Comparison of ENCODE assay signal across 20 cellular contexts in genomic region chr7:39299695-39300094, GRCh38.
DNase-seq lines count a peak whose midpoint lies in the region; ATAC-seq and TF ChIP-seq lines count a peak whose summit lies in the region.
"Had no signal": no experiment of that assay in that cellular context is flagged by ENCODE, and none has a peak within 500 bp of the region (broad histone marks: within the 10 kb centered on the region; RNA-seq: fewer than 3 reads in every experiment).

No MANE protein-coding gene starts in this region.

- no peaks in the 10 kb centered on the region for H3K27me3 ChIP-seq in mesenchymal stem cell (ENCODE audit: control insufficient read depth in 1 of 2, insufficient read depth in 1 of 2, low read length in 2 of 2)
- H3K27me3 ChIP-seq: BLaER1 had no signal

- H3K27ac Mint-ChIP-seq in T-helper 17 cell: no peak overlapping the region
- H3K27ac Mint-ChIP-seq: CD8-positive, alpha-beta T cell had no signal

- peaks cover 13% of the 10 kb centered on the region for H3K27me3 Mint-ChIP-seq in activated T-cell treated with anti-CD3 and anti-CD28 coated beads, Interleukin-2, amount 50 U/mL, for 4 hours (ENCODE audit: low read depth)
- peaks cover 11% of the 10 kb centered on the region for H3K27me3 Mint-ChIP-seq in T-helper 17 cell

- H3K9me3 ChIP-seq in mesenchymal stem cell (ENCODE audit: control insufficient read depth, low read length) (peaks cover 7% of the 10 kb centered on the region), T-helper 17 cell (ENCODE audit: control insufficient read depth, low read length, poor library complexity, severe bottlenecking) (no peaks in the 10 kb centered on the region)
- H3K9me3 ChIP-seq: BLaER1 had no signal

- H3K18ac ChIP-seq in mesenchymal stem cell (ENCODE audit: low read depth in 1 of 2, low read length in 2 of 2): no peak overlapping the region

- no peak overlapping the region for H3K14ac ChIP-seq in mesenchymal stem cell (ENCODE audit: low read length in 2 of 2)

- WGBS in mesenchymal stem cell: 69% methylated on average over 6 of the region's 6 CpGs

- H3K27ac ChIP-seq in VCaP (peak overlapping the region; percentile 61), mesenchymal stem cell (ENCODE audit: low read length, poor library complexity, severe bottlenecking) (no peak overlapping the region)
- H3K27ac ChIP-seq: BLaER1, HL-60, RWPE1 had no signal

- H3K36me3 ChIP-seq in mesenchymal stem cell (ENCODE audit: control insufficient read depth in 1 of 2, insufficient read depth in 2 of 2, low read depth in 1 of 2, low read length in 2 of 2): no peaks in the 10 kb centered on the region
- H3K36me3 ChIP-seq: BLaER1 had no signal

- no peaks in the 10 kb centered on the region for H3K79me1 ChIP-seq in mesenchymal stem cell (replicated peaks; ENCODE audit: low read length, poor library complexity, severe bottlenecking)

- no peak overlapping the region for H2BK5ac ChIP-seq in mesenchymal stem cell (ENCODE audit: low read depth, low read length, poor library complexity, severe bottlenecking)

- no peak overlapping the region for H3K4me3 Mint-ChIP-seq in activated T-cell treated with anti-CD3 and anti-CD28 coated beads, Interleukin-2, amount 50 U/mL, for 4 hours
- no peak overlapping the region for H3K4me3 Mint-ChIP-seq in T-helper 17 cell
- H3K4me3 Mint-ChIP-seq: CD8-positive, alpha-beta T cell had no signal

- H2BK120ac ChIP-seq in mesenchymal stem cell (ENCODE audit: low read depth, low read length): no peak overlapping the region

- H3K4me1 ChIP-seq in mesenchymal stem cell (ENCODE audit: control insufficient read depth, insufficient read depth, low read depth, low read length): no peaks in the 10 kb centered on the region
- H3K4me1 ChIP-seq: BLaER1 had no signal

- ATAC-seq in GM21786 (IDR thresholded peaks at IDR 0.05; ENCODE audit: unreplicated experiment): no peak
- no peak for ATAC-seq in activated T-cell treated with anti-CD3 and anti-CD28 coated beads, Interleukin-2, amount 50 U/mL, for 4 hours
- no peak for ATAC-seq in T-helper 17 cell
- ATAC-seq: CD8-positive, alpha-beta T cell; PC-3 had no signal

- no peak overlapping the region for H3K4me2 ChIP-seq in mesenchymal stem cell (ENCODE audit: low read length, poor library complexity, severe bottlenecking)
- H3K4me2 ChIP-seq: BLaER1 had no signal

- H3K9me3 Mint-ChIP-seq in activated T-cell treated with anti-CD3 and anti-CD28 coated beads, Interleukin-2, amount 50 U/mL, for 4 hours: no peaks in the 10 kb centered on the region

- no peak overlapping the region for H4K91ac ChIP-seq in mesenchymal stem cell (ENCODE audit: low read length)

- no peak overlapping the region for H2AK5ac ChIP-seq in mesenchymal stem cell (ENCODE audit: low read length, severe bottlenecking)

- H3K23ac ChIP-seq in mesenchymal stem cell (ENCODE audit: low read length in 2 of 2): no peak overlapping the region

- no peak overlapping the region for H3K9ac ChIP-seq in mesenchymal stem cell (ENCODE audit: low read length)
- H3K9ac ChIP-seq: BLaER1 had no signal

- H3K4ac ChIP-seq in mesenchymal stem cell (ENCODE audit: low read depth in 1 of 2, low read length in 2 of 2): no peak overlapping the region

- H3K36me3 Mint-ChIP-seq in activated T-cell treated with anti-CD3 and anti-CD28 coated beads, Interleukin-2, amount 50 U/mL, for 4 hours (ENCODE audit: insufficient read depth): no peaks in the 10 kb centered on the region
- H3K36me3 Mint-ChIP-seq in T-helper 17 cell (ENCODE audit: low read depth): no peaks in the 10 kb centered on the region
- H3K36me3 Mint-ChIP-seq: CD8-positive, alpha-beta T cell had no signal

- no peak overlapping the region for H2BK15ac ChIP-seq in mesenchymal stem cell (ENCODE audit: low read depth, poor library complexity, severe bottlenecking)

- H4K8ac ChIP-seq in mesenchymal stem cell (ENCODE audit: low read length): no peak overlapping the region

- peak overlapping the region; percentile 6 for H2AFZ ChIP-seq in mesenchymal stem cell (ENCODE audit: low read depth, low read length)

- no peak overlapping the region for H2BK12ac ChIP-seq in mesenchymal stem cell (ENCODE audit: low read length in 2 of 2)

- no peaks in the 10 kb centered on the region for H3K4me1 Mint-ChIP-seq in activated T-cell treated with anti-CD3 and anti-CD28 coated beads, Interleukin-2, amount 50 U/mL, for 4 hours (ENCODE audit: low read depth)
- no peaks in the 10 kb centered on the region for H3K4me1 Mint-ChIP-seq in T-helper 17 cell

- H3K4me3 ChIP-seq in mesenchymal stem cell (ENCODE audit: insufficient read depth in 1 of 2, low read depth in 1 of 2, low read length in 2 of 2): no peak overlapping the region
- H3K4me3 ChIP-seq: BLaER1 had no signal

- no peak for TF ChIP-seq CTCF in VCaP (conservative IDR thresholded peaks at IDR 0.05)

- DNase-seq in A172 (ENCODE audit: low spot score): peak; percentile 44
- peak; percentile 82 for DNase-seq in ELF-1 (ENCODE audit: low read depth, low spot score)
- no peak for DNase-seq in mesenchymal stem cell
- DNase-seq in activated T-cell treated with anti-CD3 and anti-CD28 coated beads, Interleukin-2, amount 50 U/mL, for 4 hours: no peak
- DNase-seq in T-helper 17 cell: no peak
- no peak for DNase-seq in KBM-7
- DNase-seq: CD8-positive, alpha-beta T cell; DMS53; HCEC 1CT; NCI-H1048; NCI-H1436 treated with DMSO at 0.1 percent for 48 hours; NCI-H2029; NCI-H345; NCI-H524 treated with DMSO at 0.1 percent for 48 hours; PC-3 had no signal

- in situ Hi-C loops in KBM-7 (cut with MboI; ENCODE audit: low pct_unique_long_range_greater_than_20kb, low sequenced_read_pairs): no loop called here

Comparison
In these comparisons a context has a peak if more than half of its experiments do, and no peak if none do; other contexts are left out.
1. DNase-seq: peak in A172 (single experiment) and ELF-1 (single experiment); none in mesenchymal stem cell (single experiment), activated T-cell treated with anti-CD3 and anti-CD28 coated beads, Interleukin-2, amount 50 U/mL, for 4 hours (single experiment), T-helper 17 cell (0 of 3) and KBM-7 (single experiment).